38 cellular contexts compared by ENCODE assay signal in genomic region chr4:138858419-138858818, GRCh38.
"Had no signal": no experiment of that assay in that cellular context is flagged by ENCODE, and none has a peak within 500 bp of the region (broad histone marks: within the 10 kb centered on the region; RNA-seq: fewer than 3 reads in every experiment).

No MANE protein-coding gene starts in this region.

- H3K4me3 Mint-ChIP-seq: activated B cell treated with CpG ODN at 0.5 μM for 24 hours; activated CD4-positive, alpha-beta memory T cell treated with anti-CD3 and anti-CD28 coated beads for 36 hours; activated CD4-positive, alpha-beta T cell treated with anti-CD3 and anti-CD28 coated beads, Interleukin-2, amount 10 ng/mL, durations not matched to agents 24 days and 14 days; activated CD8-positive, alpha-beta T cell treated with anti-CD3 and anti-CD28 coated beads for 36 hours; activated naive CD4-positive, alpha-beta T cell treated with anti-CD3 and anti-CD28 coated beads for 36 hours; activated naive CD8-positive, alpha-beta T cell treated with anti-CD3 and anti-CD28 coated beads for 36 hours; activated T-cell treated with anti-CD3 and anti-CD28 coated beads, Interleukin-2, amount 50 U/mL, for 4 hours; activated T-cell treated with anti-CD3 and anti-CD28 coated beads, Interleukin-2, amount 50 U/mL, for 72 hours; activated T-helper 1 cell treated with anti-CD3 and anti-CD28 coated beads, Interleukin-12 subunit alpha, Interleukin-12 subunit beta, Interleukin-2, Interleukin-4 antibody, amounts not matched to agents 30 ng/mL and 10 ng/mL and 1 ng/mL, durations not matched to agents 14 hours and 24 hours and 36 hours; activated T-helper 17 cell treated with anti-CD3 and anti-CD28 coated beads, Interleukin-2, amount 50 U/mL, for 72 hours; central memory CD8-positive, alpha-beta T cell; T-helper 1 cell treated with Interleukin-12 subunit alpha and Interleukin-12 subunit beta and Interleukin-4 antibody, amounts not matched to agents 30 μg/mL and 1 μg/mL, for 36 hours; T-helper 2 cell treated with Interferon-gamma antibody and Interleukin-4, amounts not matched to agents 5 μg/mL and 100 μg/mL, for 36 hours had no signal

- H3K27ac Mint-ChIP-seq: activated B cell treated with CpG ODN at 0.5 μM for 24 hours; activated CD4-positive, alpha-beta memory T cell treated with anti-CD3 and anti-CD28 coated beads for 36 hours; activated CD4-positive, alpha-beta T cell treated with anti-CD3 and anti-CD28 coated beads, Interleukin-2, amount 10 ng/mL, durations not matched to agents 24 days and 14 days; activated CD8-positive, alpha-beta T cell treated with anti-CD3 and anti-CD28 coated beads for 36 hours; activated naive CD4-positive, alpha-beta T cell treated with anti-CD3 and anti-CD28 coated beads for 36 hours; activated naive CD4-positive, alpha-beta T cell treated with anti-CD3 and anti-CD28 coated beads, Interleukin-2, amount 50 U/mL, for 72 hours; activated naive CD8-positive, alpha-beta T cell treated with anti-CD3 and anti-CD28 coated beads for 36 hours; activated T-cell treated with anti-CD3 and anti-CD28 coated beads, Interleukin-2, amount 50 U/mL, for 72 hours; activated T-helper 1 cell treated with anti-CD3 and anti-CD28 coated beads, Interleukin-12 subunit alpha, Interleukin-12 subunit beta, Interleukin-2, Interleukin-4 antibody, amounts not matched to agents 30 ng/mL and 10 ng/mL and 1 ng/mL, durations not matched to agents 14 hours and 24 hours and 36 hours; activated T-helper 17 cell treated with anti-CD3 and anti-CD28 coated beads, Interleukin-2, amount 50 U/mL, for 72 hours; T-helper 1 cell treated with Interleukin-12 subunit alpha and Interleukin-12 subunit beta and Interleukin-4 antibody, amounts not matched to agents 30 μg/mL and 1 μg/mL, for 36 hours; T-helper 2 cell treated with Interferon-gamma antibody and Interleukin-4, amounts not matched to agents 5 μg/mL and 100 μg/mL, for 36 hours had no signal

- H3K9me3 Mint-ChIP-seq: activated B cell treated with CpG ODN at 0.5 μM for 24 hours; activated CD4-positive, alpha-beta memory T cell treated with anti-CD3 and anti-CD28 coated beads for 36 hours; activated CD4-positive, alpha-beta T cell treated with anti-CD3 and anti-CD28 coated beads, Interleukin-2, amount 10 ng/mL, durations not matched to agents 24 days and 14 days; activated CD8-positive, alpha-beta T cell treated with anti-CD3 and anti-CD28 coated beads for 36 hours; activated naive CD4-positive, alpha-beta T cell treated with anti-CD3 and anti-CD28 coated beads for 36 hours; activated naive CD4-positive, alpha-beta T cell treated with anti-CD3 and anti-CD28 coated beads, Interleukin-2, amount 50 U/mL, for 72 hours; activated naive CD8-positive, alpha-beta T cell treated with anti-CD3 and anti-CD28 coated beads for 36 hours; activated T-cell treated with anti-CD3 and anti-CD28 coated beads, Interleukin-2, amount 50 U/mL, for 4 hours; activated T-helper 1 cell treated with anti-CD3 and anti-CD28 coated beads, Interleukin-12 subunit alpha, Interleukin-12 subunit beta, Interleukin-2, Interleukin-4 antibody, amounts not matched to agents 30 ng/mL and 10 ng/mL and 1 ng/mL, durations not matched to agents 14 hours and 24 hours and 36 hours; activated T-helper 17 cell treated with anti-CD3 and anti-CD28 coated beads, Interleukin-2, amount 50 U/mL, for 72 hours; central memory CD8-positive, alpha-beta T cell; T-helper 1 cell treated with Interleukin-12 subunit alpha and Interleukin-12 subunit beta and Interleukin-4 antibody, amounts not matched to agents 30 μg/mL and 1 μg/mL, for 36 hours; T-helper 2 cell treated with Interferon-gamma antibody and Interleukin-4, amounts not matched to agents 5 μg/mL and 100 μg/mL, for 36 hours had no signal

- H3K27ac ChIP-seq: adrenal gland, body of pancreas, brain microvascular endothelial cell, breast epithelium, VCaP had no signal

- H3K36me3 ChIP-seq: adrenal gland, brain microvascular endothelial cell, breast epithelium had no signal

- FAIRE-seq: astrocyte, TTC549 had no signal

- H3K27me3 ChIP-seq: adrenal gland, body of pancreas, brain microvascular endothelial cell, breast epithelium had no signal

- ATAC-seq: activated CD8-positive, alpha-beta T cell treated with anti-CD3 and anti-CD28 coated beads for 36 hours; activated naive CD4-positive, alpha-beta T cell treated with anti-CD3 and anti-CD28 coated beads, Interleukin-2, amount 50 U/mL, for 72 hours; activated T-cell treated with anti-CD3 and anti-CD28 coated beads, Interleukin-2, amount 50 U/mL, for 4 hours; activated T-cell treated with anti-CD3 and anti-CD28 coated beads, Interleukin-2, amount 50 U/mL, for 72 hours; activated T-helper 17 cell treated with anti-CD3 and anti-CD28 coated beads, Interleukin-2, amount 50 U/mL, for 72 hours; body of pancreas had no signal

- DNase-seq: activated B cell treated with CpG ODN at 0.5 μM for 24 hours; activated CD4-positive, alpha-beta memory T cell treated with anti-CD3 and anti-CD28 coated beads for 36 hours; activated CD4-positive, alpha-beta T cell treated with anti-CD3 and anti-CD28 coated beads for 4 hours; activated CD4-positive, alpha-beta T cell treated with anti-CD3 and anti-CD28 coated beads, Interleukin-2, amount 10 ng/mL, durations not matched to agents 24 days and 14 days; activated CD4-positive, alpha-beta T cell treated with anti-CD3 and anti-CD28 coated beads, Interleukin-2, amount 50 U/mL, for 1 hour; activated CD4-positive, alpha-beta T cell treated with anti-CD3 and anti-CD28 coated beads, Interleukin-2, amount 50 U/mL, for 4 hours; activated CD4-positive, CD25-positive, alpha-beta regulatory T cell treated with anti-CD3 and anti-CD28 coated beads, Interleukin-2, amount 50 U/mL, for 72 hours; activated CD8-positive, alpha-beta memory T cell treated with anti-CD3 and anti-CD28 coated beads, Interleukin-2, amount 50 U/mL, for 4 hours; activated CD8-positive, alpha-beta T cell treated with anti-CD3 and anti-CD28 coated beads for 36 hours; activated effector memory CD4-positive, alpha-beta T cell treated with anti-CD3 and anti-CD28 coated beads, Interleukin-2, amount 50 U/mL, for 16 hours; activated gamma-delta T cell treated with Interleukin-2 at 50 U/mL for 16 hours; activated naive CD4-positive, alpha-beta T cell; activated naive CD4-positive, alpha-beta T cell treated with anti-CD3 and anti-CD28 coated beads for 36 hours; activated naive CD4-positive, alpha-beta T cell treated with anti-CD3 and anti-CD28 coated beads, Interleukin-2, amount 50 U/mL, for 16 hours; activated naive CD8-positive, alpha-beta T cell treated with anti-CD3 and anti-CD28 coated beads for 36 hours; activated T-cell treated with anti-CD3 and anti-CD28 coated beads for 4 hours; activated T-cell treated with anti-CD3 and anti-CD28 coated beads, Interleukin-2, amount 50 U/mL, for 1 hour; activated T-cell treated with anti-CD3 and anti-CD28 coated beads, Interleukin-2, amount 50 U/mL, for 4 hours; activated T-cell treated with anti-CD3 and anti-CD28 coated beads, Interleukin-2, amount 50 U/mL, for 72 hours; adrenal gland; amniotic stem cell; aorta; body of pancreas; brain microvascular endothelial cell; caudate nucleus; cerebellar nuclear complex; T-helper 2 cell; T-helper 9 cell had no signal

- H3K4me3 ChIP-seq: adrenal gland, body of pancreas, breast epithelium had no signal

- H3K36me3 Mint-ChIP-seq: activated CD4-positive, alpha-beta memory T cell treated with anti-CD3 and anti-CD28 coated beads for 36 hours; activated naive CD4-positive, alpha-beta T cell treated with anti-CD3 and anti-CD28 coated beads, Interleukin-2, amount 50 U/mL, for 72 hours; activated naive CD8-positive, alpha-beta T cell treated with anti-CD3 and anti-CD28 coated beads for 36 hours had no signal

- H3K4me1 Mint-ChIP-seq: activated B cell treated with CpG ODN at 0.5 μM for 24 hours; activated CD4-positive, alpha-beta T cell treated with anti-CD3 and anti-CD28 coated beads, Interleukin-2, amount 10 ng/mL, durations not matched to agents 24 days and 14 days; activated naive CD8-positive, alpha-beta T cell treated with anti-CD3 and anti-CD28 coated beads for 36 hours; activated T-helper 17 cell treated with anti-CD3 and anti-CD28 coated beads, Interleukin-2, amount 50 U/mL, for 72 hours; central memory CD8-positive, alpha-beta T cell had no signal

- H3K4me1 ChIP-seq: adrenal gland, body of pancreas, breast epithelium had no signal

- H3K9me3 ChIP-seq: adrenal gland, body of pancreas, breast epithelium had no signal
